In the genomic region with DNA sequence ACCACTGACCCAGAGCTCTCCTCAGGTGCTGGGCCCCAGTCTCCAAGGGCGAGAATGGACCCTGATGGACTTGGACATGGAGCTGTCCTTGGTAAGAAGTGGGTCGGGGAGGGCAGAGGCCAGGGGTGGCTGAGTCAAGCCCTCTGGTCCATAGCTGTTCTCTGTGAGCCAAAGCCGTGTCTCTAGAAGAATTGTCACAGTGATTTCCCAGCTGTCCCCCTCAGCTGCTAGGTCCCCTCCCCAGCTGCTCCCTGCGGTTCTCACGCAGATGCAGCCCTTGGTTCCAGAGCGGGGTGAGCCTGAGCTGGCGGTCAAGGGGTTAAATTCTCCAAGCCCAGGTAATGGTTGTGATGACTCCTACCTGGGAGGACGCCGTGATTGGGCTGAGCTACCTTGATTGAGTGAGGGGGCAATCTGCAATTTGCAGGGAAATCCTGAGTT, we compare ENCODE assay signal across 3 cellular contexts.
TF ChIP-seq lines count a peak whose summit lies in the region.

No MANE protein-coding gene starts in this region.

TF ChIP-seq in A549, 52 proteins besides CTCF, POLR2A, EP300 and RAD21:
- TF ChIP-seq ESRRA (IDR thresholded peaks at IDR 0.05; ENCODE audit: borderline replicate concordance, low read length): no peak
- TF ChIP-seq FOSL2 (IDR thresholded peaks at IDR 0.05): no peak
- no peak for TF ChIP-seq FOSL2 (CRISPR knock-in tag; IDR thresholded peaks at IDR 0.05)
- TF ChIP-seq POLR2AphosphoS2 (conservative IDR thresholded peaks at IDR 0.05; ENCODE audit: low read length): no peak
- TF ChIP-seq MYC (IDR thresholded peaks at IDR 0.05; ENCODE audit: borderline replicate concordance, low read length): no peak
- TF ChIP-seq KDM5A (IDR thresholded peaks at IDR 0.05): no peak
- TF ChIP-seq, protein P1, sequence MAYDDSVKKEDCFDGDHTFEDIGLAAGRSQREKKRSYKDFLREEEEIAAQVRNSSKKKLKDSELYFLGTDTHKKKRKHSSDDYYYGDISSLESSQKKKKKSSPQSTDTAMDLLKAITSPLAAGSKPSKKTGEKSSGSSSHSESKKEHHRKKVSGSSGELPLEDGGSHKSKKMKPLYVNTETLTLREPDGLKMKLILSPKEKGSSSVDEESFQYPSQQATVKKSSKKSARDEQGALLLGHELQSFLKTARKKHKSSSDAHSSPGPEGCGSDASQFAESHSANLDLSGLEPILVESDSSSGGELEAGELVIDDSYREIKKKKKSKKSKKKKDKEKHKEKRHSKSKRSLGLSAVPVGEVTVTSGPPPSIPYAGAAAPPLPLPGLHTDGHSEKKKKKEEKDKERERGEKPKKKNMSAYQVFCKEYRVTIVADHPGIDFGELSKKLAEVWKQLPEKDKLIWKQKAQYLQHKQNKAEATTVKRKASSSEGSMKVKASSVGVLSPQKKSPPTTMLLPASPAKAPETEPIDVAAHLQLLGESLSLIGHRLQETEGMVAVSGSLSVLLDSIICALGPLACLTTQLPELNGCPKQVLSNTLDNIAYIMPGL (CRISPR knock-in tag; IDR thresholded peaks at IDR 0.05; ENCODE audit: borderline replicate concordance): no peak
- TF ChIP-seq, protein P2, sequence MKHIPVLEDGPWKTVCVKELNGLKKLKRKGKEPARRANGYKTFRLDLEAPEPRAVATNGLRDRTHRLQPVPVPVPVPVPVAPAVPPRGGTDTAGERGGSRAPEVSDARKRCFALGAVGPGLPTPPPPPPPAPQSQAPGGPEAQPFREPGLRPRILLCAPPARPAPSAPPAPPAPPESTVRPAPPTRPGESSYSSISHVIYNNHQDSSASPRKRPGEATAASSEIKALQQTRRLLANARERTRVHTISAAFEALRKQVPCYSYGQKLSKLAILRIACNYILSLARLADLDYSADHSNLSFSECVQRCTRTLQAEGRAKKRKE (CRISPR knock-in tag; IDR thresholded peaks at IDR 0.05; ENCODE audit: low read depth): no peak

TF ChIP-seq in IMR-90, 13 proteins besides CTCF, POLR2A, EP300 and RAD21:
- TF ChIP-seq MAFK (IDR thresholded peaks at IDR 0.05; ENCODE audit: low read depth, low read length): no peak
- TF ChIP-seq MAZ (IDR thresholded peaks at IDR 0.05; ENCODE audit: borderline replicate concordance, low read depth, low read length): no peak
- no peak for TF ChIP-seq RFX5 (IDR thresholded peaks at IDR 0.05; ENCODE audit: low read depth, low read length)
- TF ChIP-seq FOS (IDR thresholded peaks at IDR 0.05; ENCODE audit: low read depth, low read length): no peak
- TF ChIP-seq CHD1 (IDR thresholded peaks at IDR 0.05; ENCODE audit: low read depth, low read length): no peak
- TF ChIP-seq NFE2L2 (IDR thresholded peaks at IDR 0.05; ENCODE audit: low read depth, low read length): no peak
- TF ChIP-seq RCOR1 (IDR thresholded peaks at IDR 0.05; ENCODE audit: insufficient replicate concordance, low read length): no peak
- no peak for TF ChIP-seq MXI1 (IDR thresholded peaks at IDR 0.05; ENCODE audit: borderline replicate concordance, low read depth, low read length)
- TF ChIP-seq CEBPB (IDR thresholded peaks at IDR 0.05; ENCODE audit: low read depth, low read length): no peak
- no peak for TF ChIP-seq SMC3 (IDR thresholded peaks at IDR 0.05; ENCODE audit: low read depth, low read length)

TF ChIP-seq in H1, 55 proteins besides CTCF, POLR2A, EP300 and RAD21:
- TF ChIP-seq TCF12 (IDR thresholded peaks at IDR 0.05; ENCODE audit: low read depth, low read length): no peak
- TF ChIP-seq, protein P3, sequence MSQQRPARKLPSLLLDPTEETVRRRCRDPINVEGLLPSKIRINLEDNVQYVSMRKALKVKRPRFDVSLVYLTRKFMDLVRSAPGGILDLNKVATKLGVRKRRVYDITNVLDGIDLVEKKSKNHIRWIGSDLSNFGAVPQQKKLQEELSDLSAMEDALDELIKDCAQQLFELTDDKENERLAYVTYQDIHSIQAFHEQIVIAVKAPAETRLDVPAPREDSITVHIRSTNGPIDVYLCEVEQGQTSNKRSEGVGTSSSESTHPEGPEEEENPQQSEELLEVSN (IDR thresholded peaks at IDR 0.05): no peak
- TF ChIP-seq SIRT6 (IDR thresholded peaks at IDR 0.05; ENCODE audit: low read length): no peak
- TF ChIP-seq KDM4A (IDR thresholded peaks at IDR 0.05; ENCODE audit: low read depth, low read length, severe bottlenecking): no peak
- TF ChIP-seq TAF1 (IDR thresholded peaks at IDR 0.05; ENCODE audit: low read depth, low read length): no peak
- TF ChIP-seq RNF2 (IDR thresholded peaks at IDR 0.05; ENCODE audit: borderline replicate concordance, low read depth, low read length, missing control alignments, poor library complexity, severe bottlenecking): peak; percentile 11
- no peak for TF ChIP-seq SP2 (IDR thresholded peaks at IDR 0.05; ENCODE audit: low read length)
- no peak for TF ChIP-seq PHF8 (conservative IDR thresholded peaks at IDR 0.05; ENCODE audit: low read depth, low read length)
TF ChIP-seq in H1: peak in this region for 1.
